Comparison of ENCODE assay signal across 16 cellular contexts in the genomic region with DNA sequence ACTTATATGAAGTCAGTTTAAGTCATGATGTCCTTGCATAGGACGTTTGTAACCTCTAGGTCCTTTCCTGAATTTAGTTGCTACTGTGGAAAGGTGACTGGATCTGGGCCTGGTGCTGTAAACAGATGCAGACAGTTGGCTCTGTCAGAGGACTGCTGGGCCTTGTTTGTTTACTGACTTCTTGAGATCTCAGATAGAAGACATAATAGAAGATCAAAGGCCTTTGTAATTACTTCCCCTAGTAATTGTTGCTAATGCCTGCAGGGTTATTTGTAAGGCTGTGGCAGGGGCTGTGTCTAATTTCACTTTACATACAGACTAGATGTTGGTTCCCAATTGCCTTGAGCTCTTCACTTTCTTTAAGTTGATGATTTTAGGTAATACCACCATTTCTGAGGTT. TPM values are rescaled to one million over a fixed set of nuclear protein-coding genes. Genes with fewer than 3 reads are reported as not detected.
DNase-seq lines count a peak whose midpoint lies in the region; TF ChIP-seq lines count a peak whose summit lies in the region.
"Had no signal": no experiment of that assay in that cellular context is flagged by ENCODE, and none has a peak within 500 bp of the region (broad histone marks: within the 10 kb centered on the region; RNA-seq: fewer than 3 reads in every experiment).

No MANE protein-coding gene starts in this region.

- in situ Hi-C loops in transverse colon (cut with MboI; ENCODE audit: low pct_ligation_motif_present in 1 of 4, low pct_unique_long_range_greater_than_20kb in 1 of 4, low sequenced_read_pairs in 3 of 4) = no loop called here

- H3K4me3 ChIP-seq in HUES48 (ENCODE audit: low read depth, low read length) (no peak overlapping the region), transverse colon (no peak overlapping the region)
- H3K4me3 ChIP-seq: BLaER1 treated with 17β-estradiol and CSF1 and Interleukin-3, amounts not matched to agents 10 nM and 100 nM; GM12878; K562 had no signal

- H3K9me3 ChIP-seq in HUES48 (ENCODE audit: control insufficient read depth, insufficient read depth, low read length) (no peaks in the 10 kb centered on the region), transverse colon (no peaks in the 10 kb centered on the region)
- H3K9me3 ChIP-seq: BLaER1 treated with 17β-estradiol and CSF1 and Interleukin-3, amounts not matched to agents 10 nM and 100 nM had no signal

- TF ChIP-seq POLR2A in transverse colon (IDR thresholded peaks at IDR 0.05) = no peak

- TF ChIP-seq CTCF in transverse colon (IDR thresholded peaks at IDR 0.05) = no peak

- intact Hi-C loops in transverse colon (cut with DNase I; ENCODE audit: low total_unique reads) = no loop called here

- H3K4me1 ChIP-seq in HUES48 (ENCODE audit: control insufficient read depth, insufficient read depth, low read length) (peaks cover 51% of the 10 kb centered on the region), transverse colon (no peaks in the 10 kb centered on the region)

- 49% methylated on average over 1 of the region's 1 CpG; no CpG with 5 or more reads in 1 of the 2 donors for WGBS in transverse colon (ENCODE audit: low coverage in 1 of 2), 2 donors

- DNase-seq in COR-L47 (lab: John Stamatoyannopoulos, UW) (peak; percentile 64), NCI-H526 (lab: John Stamatoyannopoulos, UW) (peak; percentile 64 to 67), iPS-NIHi7 (ENCODE audit: extremely low spot score) (peak; percentile 68), occipital lobe (lab: John Stamatoyannopoulos, UW) (no peak), AG20443 (ENCODE audit: low spot score) (no peak), transverse colon (no peak)
- DNase-seq in activated CD4-positive, alpha-beta T cell treated with anti-CD3 and anti-CD28 coated beads, Interleukin-2, amount 50 U/mL, for 1 hour = no peak
- DNase-seq: activated CD4-positive, alpha-beta T cell treated with anti-CD3 and anti-CD28 coated beads, Interleukin-2, amount 10 ng/mL, durations not matched to agents 24 days and 14 days; activated naive CD8-positive, alpha-beta T cell treated with anti-CD3 and anti-CD28 coated beads, Interleukin-2, amount 50 U/mL, for 24 hours; activated T-cell treated with anti-CD3 and anti-CD28 coated beads, Interleukin-2, amount 50 U/mL, for 4 hours; EL had no signal

- no peak overlapping the region for H3K9ac ChIP-seq in HUES48 (ENCODE audit: low read depth, low read length)
- H3K9ac ChIP-seq: BLaER1 treated with 17β-estradiol and CSF1 and Interleukin-3, amounts not matched to agents 10 nM and 100 nM had no signal

- H3K27me3 ChIP-seq in HUES48 (ENCODE audit: control insufficient read depth, insufficient read depth, low read length) (0 out of 2 replicates have a peak, but pooled peaks cover 6% of the 10 kb centered on the region), transverse colon (no peaks in the 10 kb centered on the region)
- H3K27me3 ChIP-seq: BLaER1 treated with 17β-estradiol and CSF1 and Interleukin-3, amounts not matched to agents 10 nM and 100 nM had no signal

- no peak for TF ChIP-seq EP300 in transverse colon (IDR thresholded peaks at IDR 0.05; ENCODE audit: low read depth)

- H3K36me3 ChIP-seq in HUES48 (ENCODE audit: control insufficient read depth, insufficient read depth, low read length) = no peaks in the 10 kb centered on the region
- H3K36me3 ChIP-seq in transverse colon = no peaks in the 10 kb centered on the region
- H3K36me3 ChIP-seq: BLaER1 treated with 17β-estradiol and CSF1 and Interleukin-3, amounts not matched to agents 10 nM and 100 nM had no signal

- H3K27ac ChIP-seq in HUES48 (ENCODE audit: low read depth, low read length) = peak overlapping the region; percentile 16
- no peak overlapping the region for H3K27ac ChIP-seq in transverse colon
- H3K27ac ChIP-seq: BLaER1 treated with 17β-estradiol and CSF1 and Interleukin-3, amounts not matched to agents 10 nM and 100 nM; RWPE1 had no signal

RNA-seq across cellular contexts. Expression of gene LYPD6B, which starts 42.5 kb away (rescaled TPM):
- 12.5 TPM for total RNA-seq in occipital lobe
- 1 to 10 TPM in 3 of 4 donors, not detected in 1; 1.1 to 3.1 (median 2.6) TPM for total RNA-seq in transverse colon
- total RNA-seq: activated CD4-positive, alpha-beta T cell treated with anti-CD3 and anti-CD28 coated beads, Interleukin-2, amount 10 ng/mL, durations not matched to agents 24 days and 14 days; activated T-cell treated with anti-CD3 and anti-CD28 coated beads, Interleukin-2, amount 50 U/mL, for 4 hours; K562 had no signal

Comparison
In these comparisons a context has a peak if more than half of its experiments do, and no peak if none do; other contexts are left out.
1. DNase-seq: peak in COR-L47 (single experiment), NCI-H526 (2 of 2) and iPS-NIHi7 (single experiment); none in occipital lobe (single experiment), AG20443 (single experiment), transverse colon (single experiment) and activated CD4-positive, alpha-beta T cell treated with anti-CD3 and anti-CD28 coated beads, Interleukin-2, amount 50 U/mL, for 1 hour (single experiment).